11 cellular contexts compared by ENCODE assay signal in genomic region chr16:54282923-54283734, GRCh38. TPM values are rescaled to one million over a fixed set of nuclear protein-coding genes. Genes with fewer than 3 reads are reported as not detected.
DNase-seq lines count a peak whose midpoint lies in the region; ATAC-seq, FAIRE-seq and TF ChIP-seq lines count a peak whose summit lies in the region.
"Had no signal": no experiment of that assay in that cellular context is flagged by ENCODE, and none has a peak within 500 bp of the region (broad histone marks: within the 10 kb centered on the region; RNA-seq: fewer than 3 reads in every experiment).

No MANE protein-coding gene starts in this region.

- TF ChIP-seq POLR2A in HepG2 (IDR thresholded peaks at IDR 0.05; ENCODE audit: insufficient read depth in 1 of 2, low read depth in 2 of 2, low read length in 2 of 2) = no peak
- no peak for TF ChIP-seq POLR2A in right lobe of liver (IDR thresholded peaks at IDR 0.05)

- TF ChIP-seq RAD21 in HepG2 (CRISPR knock-in tag; IDR thresholded peaks at IDR 0.05) = no peak

- no peak for DNase-seq in HepG2 (ENCODE audit: low spot score)
- DNase-seq in right lobe of liver = no peak
- DNase-seq in adipocyte (ENCODE audit: low read depth) = no peak
- DNase-seq in left lung = peak in 1 of 2 donors; percentile 60
- no peak for DNase-seq in RPMI8226
- DNase-seq in D721Med (ENCODE audit: insufficient read length, low spot score) = no peak
- DNase-seq: NCI-H69 had no signal

- BruUV-seq in HepG2 (replicated peaks; lab: Mats Ljungman, UMichigan) = no TSS peak

- H3K9me3 ChIP-seq in HepG2 (ENCODE audit: low read length) (no peaks in the 10 kb centered on the region), right lobe of liver (no peaks in the 10 kb centered on the region), adipocyte (ENCODE audit: control insufficient read depth, low read length) (no peaks in the 10 kb centered on the region), left lung (no peaks in the 10 kb centered on the region)
- H3K9me3 ChIP-seq: ascending aorta had no signal

- H3K4me1 ChIP-seq in HepG2 (ENCODE audit: insufficient read depth, low read length) = peaks cover 31% of the 10 kb centered on the region
- H3K4me1 ChIP-seq in right lobe of liver = peaks cover 0 to 41% (median 7%) of the 10 kb centered on the region in 4 donors
- H3K4me1 ChIP-seq in adipocyte (ENCODE audit: control insufficient read depth, insufficient read depth, low read length) = no peaks in the 10 kb centered on the region
- peaks cover 0 to 39% of the 10 kb centered on the region in 2 donors for H3K4me1 ChIP-seq in left lung
- H3K4me1 ChIP-seq: parathyroid adenoma had no signal

- CTCF ChIA-PET in HepG2 (lab: Yijun Ruan, JAX; ENCODE audit: low intra/inter-chr PET ratio, low total read pairs) = no interaction called here

- FAIRE-seq in HepG2 (lab: Jason Lieb, UNC) (no peak), D721Med (lab: Jason Lieb, UNC) (no peak)

- H3K27me3 ChIP-seq in HepG2 (ENCODE audit: control insufficient read depth in 1 of 2, insufficient read depth in 2 of 2, low read length in 2 of 2) (no peaks in the 10 kb centered on the region), right lobe of liver (peaks cover 0 to 18% of the 10 kb centered on the region in 2 donors), adipocyte (replicated peaks; ENCODE audit: control insufficient read depth, insufficient read depth, low read length) (no peaks in the 10 kb centered on the region), left lung (peaks cover 39 to 96% of the 10 kb centered on the region in 2 donors)

- no peak for ATAC-seq in HepG2
- no peak for ATAC-seq in right lobe of liver
- ATAC-seq in left lung = no peak
- no peak for ATAC-seq in GM18867 (IDR thresholded peaks at IDR 0.05; ENCODE audit: unreplicated experiment)
- no peak for ATAC-seq in GM21367 (IDR thresholded peaks at IDR 0.05; ENCODE audit: unreplicated experiment)

- TF ChIP-seq EP300 in HepG2 (IDR thresholded peaks at IDR 0.05; ENCODE audit: low read depth in 2 of 2, low read length in 2 of 2) = no peak
- no peak for TF ChIP-seq EP300 in HepG2 (CRISPR knock-in tag; IDR thresholded peaks at IDR 0.05; ENCODE audit: borderline replicate concordance)

- in situ Hi-C loops in HepG2 (cut with HindIII; ENCODE audit: extremely low pct_ligation_motif_present, low pct_unique_long_range_greater_than_20kb) = loop anchor here (10.0 kb wide), 1 partner anchor 508 kb away; no protein-coding TSS in a partner anchor

- intact Hi-C loops in HepG2 (cut with micrococcal nuclease; ENCODE audit: unreplicated experiment) (loop anchor here (10.0 kb wide), 4 partner anchors 338 to 738 kb away; no protein-coding TSS in a partner anchor), right lobe of liver (cut with DNase I) (loop anchor here (10.0 kb wide), 2 partner anchors 652 to 662 kb away; partner anchors contain the start of gene IRX5 (in 1 of the 2)), left lung (cut with DNase I) (loop anchor here in 1 of 2 donors (10.0 kb wide), 1 partner anchor 652 kb away; the partner anchor contains the start of gene IRX5)

- no peak overlapping the region for H3K27ac ChIP-seq in HepG2 (ENCODE audit: extremely low read length, insufficient read depth, low read length)
- no peak overlapping the region for H3K27ac ChIP-seq in right lobe of liver
- H3K27ac ChIP-seq in left lung = peak overlapping the region; percentile 75 to 87
- H3K27ac ChIP-seq: ascending aorta, parathyroid adenoma had no signal

- no peaks in the 10 kb centered on the region for H4K20me1 ChIP-seq in HepG2 (ENCODE audit: insufficient read depth, low read length)

- H3K36me3 ChIP-seq in HepG2 (replicated peaks in 1 of 2; ENCODE audit: control insufficient read depth in 1 of 2, insufficient read depth in 2 of 2, low read length in 2 of 2) = peaks cover 1 to 3% of the 10 kb centered on the region in 2 experiments; a peak in 3 of 5 replicates
- H3K36me3 ChIP-seq in right lobe of liver = no peaks in the 10 kb centered on the region
- no peaks in the 10 kb centered on the region for H3K36me3 ChIP-seq in adipocyte (ENCODE audit: control insufficient read depth, insufficient read depth, low read length, severe bottlenecking)
- no peaks in the 10 kb centered on the region for H3K36me3 ChIP-seq in left lung
- H3K36me3 ChIP-seq: ascending aorta had no signal

- no peak overlapping the region for H2AFZ ChIP-seq in HepG2 (ENCODE audit: low read length)

- peak overlapping the region; percentile 87 to 98 (median 88) for H3K4me3 ChIP-seq in HepG2 (replicated peaks in 1 of 3; ENCODE audit: insufficient read depth in 1 of 3, low read depth in 2 of 3, low read length in 3 of 3)
- H3K4me3 ChIP-seq in right lobe of liver = no peak overlapping the region
- peak overlapping the region; percentile 88 for H3K4me3 ChIP-seq in adipocyte (ENCODE audit: low read length)
- peak overlapping the region; percentile 47 to 53 for H3K4me3 ChIP-seq in left lung

- WGBS in HepG2 (ENCODE audit: low lambda C conversion rate) = 95% methylated on average over 37 of the region's 37 CpGs
- 9% methylated on average over 22 of the region's 37 CpGs for WGBS in right lobe of liver (ENCODE audit: insufficient coverage, low coverage, low lambda C conversion rate, missing lambda C conversion rate)

- POLR2A ChIA-PET in HepG2 (lab: Yijun Ruan, JAX) = interaction anchor here (1.1 kb wide), 1 partner anchor 107 kb away, joined by 3 read pairs; no protein-coding TSS in a partner anchor

- H3K4me2 ChIP-seq in HepG2 (ENCODE audit: low read depth, low read length) = peak overlapping the region; percentile 84

- peaks cover 19% of the 10 kb centered on the region for H3K79me2 ChIP-seq in HepG2 (ENCODE audit: insufficient read depth, low read length)
- H3K79me2 ChIP-seq: parathyroid adenoma had no signal

- H3K9ac ChIP-seq in HepG2 (ENCODE audit: insufficient read depth, low read depth, low read length) (peak overlapping the region; percentile 81; the same call in 1 of the 2 replicates), adipocyte (ENCODE audit: low read length) (no peak overlapping the region)
- H3K9ac ChIP-seq: parathyroid adenoma had no signal

- no peak for TF ChIP-seq CTCF in HepG2 (CRISPR knock-in tag; IDR thresholded peaks at IDR 0.05)
- no peak for TF ChIP-seq CTCF in right lobe of liver (IDR thresholded peaks at IDR 0.05)
- no peak for TF ChIP-seq CTCF in left lung (IDR thresholded peaks at IDR 0.05)
- no peak for TF ChIP-seq CTCF in D721Med (IDR thresholded peaks at IDR 0.05; ENCODE audit: insufficient read depth, missing control alignments)

TF ChIP-seq in HepG2, 621 proteins besides CTCF, POLR2A, EP300 and RAD21 (continues in another document):
- TF ChIP-seq ZFP37 (CRISPR knock-in tag; IDR thresholded peaks at IDR 0.05; ENCODE audit: borderline replicate concordance) (no peak), RBM39 (IDR thresholded peaks at IDR 0.05; ENCODE audit: low read depth, low read length, poor library complexity, severe bottlenecking) (no peak), ZBTB38 (CRISPR knock-in tag; IDR thresholded peaks at IDR 0.05) (0 out of 2 replicates have a peak, but pooled peaks have one; percentile 36), MAZ (IDR thresholded peaks at IDR 0.05; ENCODE audit: borderline replicate concordance, low read depth, low read length) (no peak), MAZ (CRISPR knock-in tag; IDR thresholded peaks at IDR 0.05; ENCODE audit: low read depth) (0 out of 2 replicates have a peak, but pooled peaks have one; percentile 4), ZFYVE20 (CRISPR knock-in tag; IDR thresholded peaks at IDR 0.05; ENCODE audit: borderline replicate concordance, low read depth) (no peak), ETS1 (CRISPR knock-in tag; IDR thresholded peaks at IDR 0.05) (no peak)

RNA-seq across cellular contexts. Expression of gene IRX3, which starts 3.5 kb away (rescaled TPM):
- total RNA-seq in HepG2 (2016; rRNA removed; fragmentation: Illumina TruSeq; extraction: Trizol) (10.0 and 16.4 TPM in 2 replicates), right lobe of liver (1 to 10 TPM in 1 of 6 experiments, under 1 TPM in 5; 0.25 to 1.3 (median 0.61) TPM), left lung (10 to 100 TPM; 40.7 to 42.0 TPM)
- total RNA-seq in HepG2 (2016; cell fraction: cytosol; rRNA removed; fragmentation: Illumina TruSeq; extraction: Trizol; ENCODE audit: low read depth) = 6.5 and 10.3 TPM in 2 replicates
- total RNA-seq in HepG2 (2016; cell fraction: insoluble cytoplasmic fraction; rRNA removed; fragmentation: Illumina TruSeq; extraction: Trizol) = 9.4 and 16.4 TPM in 2 replicates
- 11.6 and 16.3 TPM in 2 replicates for total RNA-seq in HepG2 (2016; cell fraction: membrane; rRNA removed; fragmentation: Illumina TruSeq; extraction: Trizol)
- total RNA-seq in HepG2 (2016; cell fraction: nucleus; rRNA removed; fragmentation: Illumina TruSeq; extraction: Trizol) = 7.9 TPM in 2 replicates
- polyA plus RNA-seq in HepG2 (2011; rRNA removed) = 9.2 and 11.5 TPM in 2 replicates
- polyA plus RNA-seq in HepG2 (2011; cell fraction: cytosol; rRNA removed) = 8.9 and 15.1 TPM in 2 replicates
- 24.5 and 27.5 TPM in 2 replicates for polyA plus RNA-seq in HepG2 (2011; cell fraction: nucleus; rRNA removed)
- 17.0 and 17.3 TPM in 2 replicates for polyA plus RNA-seq in HepG2 (2012)
- 8.2 and 10.6 TPM in 2 replicates for polyA plus RNA-seq in HepG2 (2016; cell fraction: cytosol; fragmentation: Illumina TruSeq; extraction: Trizol; ENCODE audit: low read depth)
- 24.9 and 27.8 TPM in 2 replicates for polyA plus RNA-seq in HepG2 (2016; cell fraction: insoluble cytoplasmic fraction; fragmentation: Illumina TruSeq; extraction: Trizol; ENCODE audit: low read depth)
- 13.8 and 17.4 TPM in 2 replicates for polyA plus RNA-seq in HepG2 (2016; cell fraction: membrane; fragmentation: Illumina TruSeq; extraction: Trizol; ENCODE audit: low read depth)
- polyA plus RNA-seq in HepG2 (2016; cell fraction: nucleus; fragmentation: Illumina TruSeq; extraction: Trizol; ENCODE audit: insufficient read depth, low read depth) = 19.5 and 21.3 TPM in 2 replicates
- polyA minus RNA-seq in HepG2 (2011; rRNA and poly(A)+ RNA removed; ENCODE audit: low replicate concordance) = 3.2 and 12.8 TPM in 2 replicates
- polyA minus RNA-seq in HepG2 (2011; cell fraction: cytosol; rRNA and poly(A)+ RNA removed) = 11.8 and 14.5 TPM in 2 replicates
- polyA minus RNA-seq in HepG2 (2011; cell fraction: nucleus; rRNA and poly(A)+ RNA removed) = 11.8 and 12.5 TPM in 2 replicates

Comparison
In these comparisons a context has a peak if more than half of its experiments do, and no peak if none do; other contexts are left out.
1. H3K4me3 ChIP-seq: peak in HepG2 (3 of 3), adipocyte (single experiment) and left lung (2 of 2); none in right lobe of liver (0 of 3).
2. H3K27ac ChIP-seq: peak in left lung (2 of 2); none in HepG2 (single experiment) and right lobe of liver (0 of 3).